ENCODE assay signal across 32 cellular contexts in genomic region chr15:69148465-69148864, GRCh38.
"Had no signal": no experiment of that assay in that cellular context is flagged by ENCODE, and none has a peak within 500 bp of the region (broad histone marks: within the 10 kb centered on the region; RNA-seq: fewer than 3 reads in every experiment).

No MANE protein-coding gene starts in this region.

- H3K36me3 ChIP-seq: WERI-Rb-1 had no signal

- H3K27ac ChIP-seq: VCaP, WERI-Rb-1 had no signal

- H3K4me3 Mint-ChIP-seq: activated B cell treated with CpG ODN at 0.5 μM for 24 hours; activated CD4-positive, alpha-beta memory T cell treated with anti-CD3 and anti-CD28 coated beads for 36 hours; activated CD4-positive, alpha-beta memory T cell treated with anti-CD3 and anti-CD28 coated beads, Interleukin-2, amount 10 ng/mL, durations not matched to agents 7 days and 5 days; activated CD4-positive, alpha-beta T cell treated with anti-CD3 and anti-CD28 coated beads for 36 hours; activated CD4-positive, alpha-beta T cell treated with anti-CD3 and anti-CD28 coated beads, Interleukin-2, amount 10 ng/mL, durations not matched to agents 24 days and 14 days; activated CD4-positive, alpha-beta T cell treated with anti-CD3 and anti-CD28 coated beads, Interleukin-2, amount 10 ng/mL, durations not matched to agents 7 days and 5 days; activated CD8-positive, alpha-beta memory T cell treated with anti-CD3 and anti-CD28 coated beads, Interleukin-2, amount 10 ng/mL, durations not matched to agents 7 days and 5 days; activated CD8-positive, alpha-beta T cell treated with anti-CD3 and anti-CD28 coated beads for 36 hours; activated CD8-positive, alpha-beta T cell treated with anti-CD3 and anti-CD28 coated beads, Interleukin-2, amount 10 ng/mL, durations not matched to agents 7 days and 5 days; T-cell; T-helper 1 cell treated with Interleukin-12 subunit alpha and Interleukin-12 subunit beta and Interleukin-4 antibody, amounts not matched to agents 30 μg/mL and 1 μg/mL, for 36 hours; T-helper 17 cell; T-helper 2 cell treated with Interferon-gamma antibody and Interleukin-4, amounts not matched to agents 5 μg/mL and 100 μg/mL, for 36 hours; WTC11 had no signal

- H3K27ac Mint-ChIP-seq: activated B cell treated with CpG ODN at 0.5 μM for 24 hours; activated CD4-positive, alpha-beta memory T cell treated with anti-CD3 and anti-CD28 coated beads for 36 hours; activated CD4-positive, alpha-beta memory T cell treated with anti-CD3 and anti-CD28 coated beads, Interleukin-2, amount 10 ng/mL, durations not matched to agents 7 days and 5 days; activated CD4-positive, alpha-beta T cell treated with anti-CD3 and anti-CD28 coated beads for 36 hours; activated CD4-positive, alpha-beta T cell treated with anti-CD3 and anti-CD28 coated beads, Interleukin-2, amount 10 ng/mL, durations not matched to agents 24 days and 14 days; activated CD4-positive, alpha-beta T cell treated with anti-CD3 and anti-CD28 coated beads, Interleukin-2, amount 10 ng/mL, durations not matched to agents 7 days and 5 days; activated CD8-positive, alpha-beta memory T cell treated with anti-CD3 and anti-CD28 coated beads, Interleukin-2, amount 10 ng/mL, durations not matched to agents 7 days and 5 days; activated CD8-positive, alpha-beta T cell treated with anti-CD3 and anti-CD28 coated beads for 36 hours; activated CD8-positive, alpha-beta T cell treated with anti-CD3 and anti-CD28 coated beads, Interleukin-2, amount 10 ng/mL, durations not matched to agents 7 days and 5 days; T-cell; T-helper 1 cell treated with Interleukin-12 subunit alpha and Interleukin-12 subunit beta and Interleukin-4 antibody, amounts not matched to agents 30 μg/mL and 1 μg/mL, for 36 hours; T-helper 17 cell; T-helper 2 cell treated with Interferon-gamma antibody and Interleukin-4, amounts not matched to agents 5 μg/mL and 100 μg/mL, for 36 hours; WTC11 had no signal

- DNase-seq: activated B cell treated with CpG ODN at 0.5 μM for 24 hours; activated CD4-positive, alpha-beta memory T cell treated with anti-CD3 and anti-CD28 coated beads for 36 hours; activated CD4-positive, alpha-beta memory T cell treated with anti-CD3 and anti-CD28 coated beads, Interleukin-2, amount 10 ng/mL, durations not matched to agents 7 days and 5 days; activated CD4-positive, alpha-beta T cell treated with anti-CD3 and anti-CD28 coated beads for 1 hour; activated CD4-positive, alpha-beta T cell treated with anti-CD3 and anti-CD28 coated beads for 36 hours; activated CD4-positive, alpha-beta T cell treated with anti-CD3 and anti-CD28 coated beads for 4 hours; activated CD4-positive, alpha-beta T cell treated with anti-CD3 and anti-CD28 coated beads for 48 hours; activated CD4-positive, alpha-beta T cell treated with anti-CD3 and anti-CD28 coated beads, Interleukin-2, amount 10 ng/mL, durations not matched to agents 24 days and 14 days; activated CD4-positive, alpha-beta T cell treated with anti-CD3 and anti-CD28 coated beads, Interleukin-2, amount 10 ng/mL, durations not matched to agents 7 days and 5 days; activated CD4-positive, alpha-beta T cell treated with anti-CD3 and anti-CD28 coated beads, Interleukin-2, amount 50 U/mL, for 1 hour; activated CD4-positive, alpha-beta T cell treated with anti-CD3 and anti-CD28 coated beads, Interleukin-2, amount 50 U/mL, for 4 hours; activated CD4-positive, alpha-beta T cell treated with anti-CD3 and anti-CD28 coated beads, Interleukin-2, amount 50 U/mL, for 48 hours; activated CD4-positive, CD25-positive, alpha-beta regulatory T cell; activated CD4-positive, CD25-positive, alpha-beta regulatory T cell treated with anti-CD3 and anti-CD28 coated beads, Interleukin-2, amount 50 U/mL, for 72 hours; activated CD8-positive, alpha-beta memory T cell treated with anti-CD3 and anti-CD28 coated beads for 24 hours; activated CD8-positive, alpha-beta memory T cell treated with anti-CD3 and anti-CD28 coated beads, Interleukin-2, amount 10 ng/mL, durations not matched to agents 7 days and 5 days; activated CD8-positive, alpha-beta memory T cell treated with anti-CD3 and anti-CD28 coated beads, Interleukin-2, amount 50 U/mL, for 4 hours; activated CD8-positive, alpha-beta memory T cell treated with anti-CD3 and anti-CD28 coated beads, Interleukin-2, amount 50 U/mL, for 48 hours; activated CD8-positive, alpha-beta T cell treated with anti-CD3 and anti-CD28 coated beads for 36 hours; activated CD8-positive, alpha-beta T cell treated with anti-CD3 and anti-CD28 coated beads, Interleukin-2, amount 10 ng/mL, durations not matched to agents 7 days and 5 days; T-cell; T-helper 1 cell; T-helper 17 cell; T-helper 2 cell; T-helper 9 cell; T1000; WERI-Rb-1 had no signal

- FAIRE-seq: TTC549 had no signal

- H3K4me1 Mint-ChIP-seq: activated B cell treated with CpG ODN at 0.5 μM for 24 hours; activated CD4-positive, alpha-beta memory T cell treated with anti-CD3 and anti-CD28 coated beads, Interleukin-2, amount 10 ng/mL, durations not matched to agents 7 days and 5 days; activated CD4-positive, alpha-beta T cell treated with anti-CD3 and anti-CD28 coated beads for 36 hours; activated CD4-positive, alpha-beta T cell treated with anti-CD3 and anti-CD28 coated beads, Interleukin-2, amount 10 ng/mL, durations not matched to agents 24 days and 14 days; activated CD4-positive, alpha-beta T cell treated with anti-CD3 and anti-CD28 coated beads, Interleukin-2, amount 10 ng/mL, durations not matched to agents 7 days and 5 days; activated CD8-positive, alpha-beta memory T cell treated with anti-CD3 and anti-CD28 coated beads, Interleukin-2, amount 10 ng/mL, durations not matched to agents 7 days and 5 days; T-cell; T-helper 17 cell had no signal

- H3K36me3 Mint-ChIP-seq: activated CD4-positive, alpha-beta memory T cell treated with anti-CD3 and anti-CD28 coated beads for 36 hours; activated CD8-positive, alpha-beta memory T cell treated with anti-CD3 and anti-CD28 coated beads, Interleukin-2, amount 10 ng/mL, durations not matched to agents 7 days and 5 days; T-cell; WTC11 had no signal

- H3K9me3 Mint-ChIP-seq: activated CD4-positive, alpha-beta memory T cell treated with anti-CD3 and anti-CD28 coated beads for 36 hours; activated CD4-positive, alpha-beta memory T cell treated with anti-CD3 and anti-CD28 coated beads, Interleukin-2, amount 10 ng/mL, durations not matched to agents 7 days and 5 days; activated CD4-positive, alpha-beta T cell treated with anti-CD3 and anti-CD28 coated beads, Interleukin-2, amount 10 ng/mL, durations not matched to agents 24 days and 14 days; activated CD4-positive, alpha-beta T cell treated with anti-CD3 and anti-CD28 coated beads, Interleukin-2, amount 10 ng/mL, durations not matched to agents 7 days and 5 days; activated CD8-positive, alpha-beta T cell treated with anti-CD3 and anti-CD28 coated beads for 36 hours; T-cell; T-helper 1 cell treated with Interleukin-12 subunit alpha and Interleukin-12 subunit beta and Interleukin-4 antibody, amounts not matched to agents 30 μg/mL and 1 μg/mL, for 36 hours; T-helper 2 cell treated with Interferon-gamma antibody and Interleukin-4, amounts not matched to agents 5 μg/mL and 100 μg/mL, for 36 hours had no signal
